Comparison of ENCODE assay signal across 1 cellular context in genomic region chr12:98637068-98637467, GRCh38.
A peak's percentile ranks its signal among the peaks of the same experiment; 100 is the strongest.
TF ChIP-seq lines count a peak whose summit lies in the region.

No MANE protein-coding gene starts in this region.

TF ChIP-seq in K562, 482 proteins besides CTCF, POLR2A, EP300 and RAD21 (continued from another document):
- no peak for TF ChIP-seq ZNF592 (IDR thresholded peaks at IDR 0.05)
- TF ChIP-seq THRA (IDR thresholded peaks at IDR 0.05): no peak
- no peak for TF ChIP-seq MCM7 (IDR thresholded peaks at IDR 0.05)
- peak; percentile 97 for TF ChIP-seq MAFK (IDR thresholded peaks at IDR 0.05; ENCODE audit: low read length)
- TF ChIP-seq ZNF124 (CRISPR knock-in tag; IDR thresholded peaks at IDR 0.05): no peak
- no peak for TF ChIP-seq NFIX (CRISPR knock-in tag; IDR thresholded peaks at IDR 0.05; ENCODE audit: low read depth)
- TF ChIP-seq MAFG (tag; conservative IDR thresholded peaks at IDR 0.05): peak; percentile 90
- no peak for TF ChIP-seq TSC22D4 (tag; IDR thresholded peaks at IDR 0.05)
- no peak for TF ChIP-seq CHCHD3 (CRISPR knock-in tag; IDR thresholded peaks at IDR 0.05)
- no peak for TF ChIP-seq MXD1 (CRISPR knock-in tag; IDR thresholded peaks at IDR 0.05; ENCODE audit: borderline replicate concordance, poor library complexity, severe bottlenecking)
- no peak for TF ChIP-seq LARP7 (IDR thresholded peaks at IDR 0.05)
- no peak for TF ChIP-seq ZFX (CRISPR knock-in tag; IDR thresholded peaks at IDR 0.05)
- no peak for TF ChIP-seq BCLAF1 (IDR thresholded peaks at IDR 0.05; ENCODE audit: borderline replicate concordance in 1 of 2, control insufficient read depth in 1 of 2, low read depth in 2 of 2, low read length in 1 of 2)
- no peak for TF ChIP-seq NFE2 (IDR thresholded peaks at IDR 0.05; ENCODE audit: low read depth)
- no peak for TF ChIP-seq ZNF277 (CRISPR knock-in tag; IDR thresholded peaks at IDR 0.05; ENCODE audit: borderline replicate concordance)
